In the genomic region with DNA sequence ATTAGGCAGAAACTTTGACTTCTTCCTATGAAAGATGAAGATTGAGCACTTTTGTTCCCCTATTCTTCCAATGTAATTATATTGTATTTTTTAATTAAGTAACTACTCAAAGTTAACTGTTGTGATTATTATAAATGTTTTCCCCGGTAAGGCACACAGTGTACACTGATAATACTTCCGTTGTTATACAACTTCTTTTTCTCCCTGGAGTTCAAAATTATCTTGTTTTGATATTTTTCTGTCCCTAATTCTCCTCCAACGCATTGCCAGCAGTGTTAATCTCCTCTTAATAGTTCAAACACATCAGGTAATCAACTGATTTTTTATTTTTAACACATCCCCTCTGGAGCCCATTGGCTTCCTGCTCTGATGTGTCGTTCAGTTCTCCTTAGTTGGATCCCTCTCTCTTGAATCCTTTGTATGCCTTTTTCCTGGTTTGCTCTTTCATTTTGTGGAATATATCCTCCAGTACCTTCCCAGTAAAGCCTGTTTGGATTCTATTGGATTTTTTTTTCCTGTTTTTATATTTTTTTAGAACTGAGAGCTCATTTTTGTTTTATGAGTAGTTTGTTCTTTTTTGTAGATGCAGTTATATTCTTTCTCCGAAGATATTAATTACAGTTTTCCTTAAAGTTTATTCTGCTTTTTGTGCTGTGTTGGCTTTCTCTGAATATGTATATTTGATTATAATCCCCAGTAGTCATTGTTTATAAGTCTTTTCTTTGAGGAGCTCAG, we compare ENCODE assay signal across 1 cellular context.
TF ChIP-seq lines count a peak whose summit lies in the region.

No MANE protein-coding gene starts in this region.

TF ChIP-seq in K562, 482 proteins besides CTCF, POLR2A, EP300 and RAD21 (continued from another document):
- no peak for TF ChIP-seq ZZZ3 (IDR thresholded peaks at IDR 0.05)
- TF ChIP-seq HMG20A (CRISPR knock-in tag; conservative IDR thresholded peaks at IDR 0.05), result no peak
- peak; percentile 63 for TF ChIP-seq ZNF316 (IDR thresholded peaks at IDR 0.05)
- no peak for TF ChIP-seq RBFOX2 (IDR thresholded peaks at IDR 0.05; ENCODE audit: low read depth, low read length)
- no peak for TF ChIP-seq BDP1 (IDR thresholded peaks at IDR 0.05; ENCODE audit: insufficient read depth, insufficient read length)
